ENCODE assay signal across 8 cellular contexts in genomic region chr15:99076555-99077308, GRCh38. TPM values are rescaled to one million over a fixed set of nuclear protein-coding genes. Genes with fewer than 3 reads are reported as not detected.
A peak's percentile ranks its signal among the peaks of the same experiment; 100 is the strongest.
DNase-seq lines count a peak whose midpoint lies in the region; ATAC-seq and TF ChIP-seq lines count a peak whose summit lies in the region.

No MANE protein-coding gene starts in this region.

- H3K9me3 ChIP-seq in WERI-Rb-1 (ENCODE audit: severe bottlenecking) (no peaks in the 10 kb centered on the region), duodenal mucosa (ENCODE audit: control insufficient read depth in 1 of 2, low read length in 2 of 2) (no peaks in the 10 kb centered on the region), lower lobe of right lung (no peaks in the 10 kb centered on the region)

- H3K9me3 Mint-ChIP-seq in CD14-positive monocyte = no peaks in the 10 kb centered on the region

- H3K4me3 Mint-ChIP-seq in CD14-positive monocyte = peak overlapping the region; percentile 78 to 95

- ATAC-seq in GM18909 (IDR thresholded peaks at IDR 0.05; ENCODE audit: poor library complexity, unreplicated experiment) (peak; percentile 88), HG03139 (IDR thresholded peaks at IDR 0.05; ENCODE audit: unreplicated experiment) (peak; percentile 92), lower lobe of right lung (peak; percentile 91 to 92)

- peak overlapping the region; percentile 50 for H3K4me3 ChIP-seq in WERI-Rb-1 (ENCODE audit: low read depth, low read length)
- peak overlapping the region; percentile 59 to 75 for H3K4me3 ChIP-seq in duodenal mucosa (ENCODE audit: low read depth in 1 of 2, low read length in 2 of 2)
- peak overlapping the region; percentile 43 for H3K4me3 ChIP-seq in lower lobe of right lung

- H3K4me1 ChIP-seq in duodenal mucosa (ENCODE audit: control insufficient read depth in 1 of 2, insufficient read depth in 2 of 2, low read length in 2 of 2) = peaks cover 0 to 7% of the 10 kb centered on the region in 2 donors
- H3K4me1 ChIP-seq in lower lobe of right lung = no peaks in the 10 kb centered on the region

- DNase-seq in CD14-positive monocyte (ENCODE audit: low spot score) (no peak), NCI-H2171 (lab: John Stamatoyannopoulos, UW) (peak; percentile 67), WERI-Rb-1 (peak; percentile 65), lower lobe of right lung (no peak)
- peak in 2 of 3 donors; percentile 21 to 25 for DNase-seq in stimulated activated CD4-positive, alpha-beta T cell treated with anti-CD3 and anti-CD28 coated beads, TNF-alpha, amount 100 ng/mL, for 48 hours (ENCODE audit: low read depth in 3 of 3)

- no peaks in the 10 kb centered on the region for H3K27me3 ChIP-seq in WERI-Rb-1 (ENCODE audit: insufficient read depth, low read depth, severe bottlenecking)
- H3K27me3 ChIP-seq in duodenal mucosa (ENCODE audit: control insufficient read depth in 1 of 2, insufficient read depth in 2 of 2, low read length in 2 of 2) = no peaks in the 10 kb centered on the region
- no peaks in the 10 kb centered on the region for H3K27me3 ChIP-seq in lower lobe of right lung (ENCODE audit: low read depth)

- H3K36me3 ChIP-seq in WERI-Rb-1 (no peaks in the 10 kb centered on the region), duodenal mucosa (ENCODE audit: control insufficient read depth in 1 of 2, insufficient read depth in 2 of 2, low read length in 2 of 2) (no peaks in the 10 kb centered on the region), lower lobe of right lung (no peaks in the 10 kb centered on the region)

- peaks cover 4 to 9% (median 4%) of the 10 kb centered on the region in 3 donors for H3K27me3 Mint-ChIP-seq in CD14-positive monocyte (ENCODE audit: low read depth in 3 of 3)

- H3K27ac ChIP-seq in WERI-Rb-1 (no peak overlapping the region), duodenal mucosa (ENCODE audit: low read depth, low read length) (no peak overlapping the region), lower lobe of right lung (no peak overlapping the region)

- intact Hi-C loops in CD14-positive monocyte (cut with micrococcal nuclease) (loop anchor here in 1 of 2 donors (10.0 kb wide), 1 partner anchor 632 kb away; no protein-coding TSS in a partner anchor), lower lobe of right lung (cut with DNase I) (no loop called here)

- no peaks in the 10 kb centered on the region for H3K36me3 Mint-ChIP-seq in CD14-positive monocyte

- H3K4me1 Mint-ChIP-seq in CD14-positive monocyte = peaks cover 3% of the 10 kb centered on the region

- peak overlapping the region; percentile 18 to 60 for H3K9ac ChIP-seq in duodenal mucosa (ENCODE audit: low read depth in 1 of 2, low read length in 2 of 2)

- TF ChIP-seq CTCF in CD14-positive monocyte (IDR thresholded peaks at IDR 0.05) (peak; percentile 84), WERI-Rb-1 (IDR thresholded peaks at IDR 0.05; ENCODE audit: low read depth, low read length) (peak; percentile 79), lower lobe of right lung (IDR thresholded peaks at IDR 0.05) (peak; percentile 89)

- H3K27ac Mint-ChIP-seq in CD14-positive monocyte = peak overlapping the region in 3 of 7 donors; percentile 65 to 70 (median 66)

RNA-seq across cellular contexts. Expression of gene SYNM, which starts 28.1 kb away (rescaled TPM):
- polyA plus RNA-seq in CD14-positive monocyte = under 1 TPM in 1 of 2 donors, not detected in 1; 0.05 TPM
- 26.8 TPM for total RNA-seq in lower lobe of right lung

Comparison
In these comparisons a context has a peak if more than half of its experiments do, and no peak if none do; other contexts are left out.
1. DNase-seq: peak in NCI-H2171 (single experiment), WERI-Rb-1 (single experiment) and stimulated activated CD4-positive, alpha-beta T cell treated with anti-CD3 and anti-CD28 coated beads, TNF-alpha, amount 100 ng/mL, for 48 hours (2 of 3); none in CD14-positive monocyte (single experiment) and lower lobe of right lung (single experiment).
2. Peak in every context shown above with its lines, with median percentiles within 50 percentile points of each other: CTCF ChIP-seq, ATAC-seq and H3K4me3 ChIP-seq.